Comparison of ENCODE assay signal across 9 cellular contexts in the genomic region with DNA sequence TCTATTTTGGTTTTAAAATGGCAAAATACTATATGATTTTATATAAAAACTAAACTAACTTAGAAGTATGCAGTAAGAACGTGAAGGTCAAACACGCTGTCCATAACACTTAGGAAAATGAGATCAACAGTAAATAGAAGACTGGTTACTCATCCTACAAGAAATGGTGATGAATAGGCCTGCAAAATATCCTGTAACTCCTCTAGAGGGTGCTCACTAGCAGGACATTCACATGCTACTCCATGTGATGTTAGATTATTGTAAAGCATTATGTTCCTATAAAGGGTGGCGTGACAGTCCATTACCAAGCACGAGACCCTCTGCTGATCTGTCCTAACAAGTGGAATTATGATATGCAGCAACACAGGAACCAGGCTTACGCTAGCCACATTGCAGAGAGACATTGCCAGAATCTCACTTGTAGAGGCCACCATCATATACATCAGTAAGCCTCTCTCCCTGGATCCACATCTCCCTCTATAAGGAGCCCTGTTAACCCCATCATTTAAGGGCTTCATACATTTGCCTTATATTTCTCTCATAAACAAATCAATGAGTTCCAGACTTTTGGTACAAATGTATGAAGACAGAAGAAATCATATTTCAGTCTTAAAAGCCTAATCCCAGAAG. TPM values are rescaled to one million over a fixed set of nuclear protein-coding genes. Genes with fewer than 3 reads are reported as not detected.
DNase-seq lines count a peak whose midpoint lies in the region; ATAC-seq and FAIRE-seq lines count a peak whose summit lies in the region.
"Had no signal": no experiment of that assay in that cellular context is flagged by ENCODE, and none has a peak within 500 bp of the region (broad histone marks: within the 10 kb centered on the region; RNA-seq: fewer than 3 reads in every experiment).

No MANE protein-coding gene starts in this region.

- no peaks in the 10 kb centered on the region for H3K36me3 ChIP-seq in MG63
- H3K36me3 ChIP-seq: neutrophil had no signal

- no peaks in the 10 kb centered on the region for H3K27me3 ChIP-seq in MG63

- DNase-seq in AG08395 (ENCODE audit: low spot score): peak; percentile 63
- DNase-seq in GF-D8 (lab: John Stamatoyannopoulos, UW): peak; percentile 39
- DNase-seq in M059J (ENCODE audit: low read depth): peak; percentile 76
- DNase-seq in SK-N-DZ (ENCODE audit: low spot score): peak; percentile 49
- DNase-seq in midbrain (lab: John Stamatoyannopoulos, UW): peak; percentile 27
- no peak for DNase-seq in MG63

- no peak overlapping the region for H3K4me3 ChIP-seq in MG63

- no peak for ATAC-seq in GM19452 (IDR thresholded peaks at IDR 0.05; ENCODE audit: unreplicated experiment)

- H3K9me3 ChIP-seq in MG63: no peaks in the 10 kb centered on the region
- H3K9me3 ChIP-seq: neutrophil had no signal

- FAIRE-seq in endometrium (lab: Jason Lieb, UNC): peak; percentile 8

RNA-seq across cellular contexts. Expression of gene DEFB129, which starts 18.0 kb away (rescaled TPM):
- 1.1 and 4.7 TPM in 2 replicates for total RNA-seq in M059J (2014; rRNA removed; shearing (Covaris generic))
- polyA plus RNA-seq in SK-N-DZ (2014; cell fraction: cytosol; rRNA removed): not detected in 2 replicates
- not detected in 2 replicates for polyA plus RNA-seq in SK-N-DZ (2014; cell fraction: nucleus; rRNA removed)
- not detected in 2 replicates for total RNA-seq in MG63 (2014; rRNA removed; shearing (Covaris generic); ENCODE audit: low replicate concordance)

RNA-seq across cellular contexts. Expression of gene DEFB128, which starts 19.5 kb away (rescaled TPM):
- total RNA-seq in M059J (2014; rRNA removed; shearing (Covaris generic)): not detected in 2 replicates
- polyA plus RNA-seq in SK-N-DZ (2014; cell fraction: cytosol; rRNA removed): not detected in 2 replicates
- not detected in 2 replicates for polyA plus RNA-seq in SK-N-DZ (2014; cell fraction: nucleus; rRNA removed)
- not detected in 2 replicates for total RNA-seq in MG63 (2014; rRNA removed; shearing (Covaris generic); ENCODE audit: low replicate concordance)

RNA-seq across cellular contexts. Expression of gene DEFB132, which starts 48.5 kb away (rescaled TPM):
- 0.05 TPM in 1 of 2 replicates, not detected in the other for total RNA-seq in M059J (2014; rRNA removed; shearing (Covaris generic))
- not detected in 2 replicates for polyA plus RNA-seq in SK-N-DZ (2014; cell fraction: cytosol; rRNA removed)
- polyA plus RNA-seq in SK-N-DZ (2014; cell fraction: nucleus; rRNA removed): not detected in 2 replicates
- total RNA-seq in MG63 (2014; rRNA removed; shearing (Covaris generic); ENCODE audit: low replicate concordance): not detected in 2 replicates

RNA-seq across cellular contexts. Expression of gene DEFB127, which starts 51.8 kb away (rescaled TPM):
- not detected in 2 replicates for total RNA-seq in M059J (2014; rRNA removed; shearing (Covaris generic))
- not detected in 2 replicates for polyA plus RNA-seq in SK-N-DZ (2014; cell fraction: cytosol; rRNA removed)
- polyA plus RNA-seq in SK-N-DZ (2014; cell fraction: nucleus; rRNA removed): not detected in 2 replicates
- not detected in 2 replicates for total RNA-seq in MG63 (2014; rRNA removed; shearing (Covaris generic); ENCODE audit: low replicate concordance)
